In the genomic region with DNA sequence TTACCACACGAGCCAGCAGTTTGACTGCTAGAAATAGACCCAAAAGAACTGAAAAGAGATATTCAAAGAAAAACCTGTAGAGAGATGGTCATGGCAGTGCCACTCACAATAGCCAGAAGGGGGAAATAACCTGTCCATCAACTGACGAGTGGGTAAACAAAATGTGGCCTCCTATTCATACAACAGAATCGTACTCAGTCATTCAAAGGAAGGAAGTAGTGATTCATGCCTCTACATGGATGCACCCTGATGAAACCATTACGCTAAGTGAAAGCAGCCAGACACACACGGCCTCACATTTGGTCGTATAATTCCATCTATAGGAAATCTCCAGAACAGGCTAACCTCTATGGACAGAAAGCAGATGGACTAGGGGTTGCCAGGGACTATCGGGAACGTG, we compare ENCODE assay signal across 20 cellular contexts. TPM values are rescaled to one million over a fixed set of nuclear protein-coding genes. Genes with fewer than 3 reads are reported as not detected.
"Had no signal": no experiment of that assay in that cellular context is flagged by ENCODE, and none has a peak within 500 bp of the region (broad histone marks: within the 10 kb centered on the region; RNA-seq: fewer than 3 reads in every experiment).

No MANE protein-coding gene starts in this region.

RNA-seq across cellular contexts. Expression of gene SMIM9, which starts 49.6 kb away (rescaled TPM):
- total RNA-seq: colonic mucosa, dermis microvascular lymphatic vessel endothelial cell, endodermal cell, esophagus mucosa, esophagus squamous epithelium, gastrocnemius medialis, glomerular endothelial cell, kidney epithelial cell, left cardiac atrium, left lung, left ventricle myocardium superior, lower leg skin, lower lobe of right lung, lung microvascular endothelial cell, mesenteric fat pad, mesothelial cell of epicardium, mucosa of descending colon, myocyte had no signal
- polyA plus RNA-seq: heart right ventricle, keratinocyte had no signal
